15 cellular contexts compared by ENCODE assay signal in genomic region chr11:16194566-16194965, GRCh38.
A peak's percentile ranks its signal among the peaks of the same experiment; 100 is the strongest.
DNase-seq lines count a peak whose midpoint lies in the region; ATAC-seq, FAIRE-seq and TF ChIP-seq lines count a peak whose summit lies in the region.
"Had no signal": no experiment of that assay in that cellular context is flagged by ENCODE, and none has a peak within 500 bp of the region (broad histone marks: within the 10 kb centered on the region; RNA-seq: fewer than 3 reads in every experiment).

No MANE protein-coding gene starts in this region.

- no peaks in the 10 kb centered on the region for H3K79me2 ChIP-seq in K562 (ENCODE audit: control insufficient read depth, insufficient read depth, low read length)

- TF ChIP-seq CTCF in HEK293 (tag by site-specific recombination; IDR thresholded peaks at IDR 0.05) (no peak), K562 (IDR thresholded peaks at IDR 0.05 in 2 of 3, conservative IDR thresholded peaks at IDR 0.05 in 1 of 3; ENCODE audit: insufficient read depth in 2 of 3, low read depth in 1 of 3, low read length in 3 of 3) (no peak), progenitor cell of endocrine pancreas (IDR thresholded peaks at IDR 0.05; ENCODE audit: unreplicated experiment) (no peak), A673 (conservative IDR thresholded peaks at IDR 0.05; ENCODE audit: low read depth, low read length) (no peak)

- 52% methylated on average over 2 of the region's 2 CpGs for WGBS in K562 (ENCODE audit: insufficient coverage, low coverage, missing lambda C conversion rate)
- 9% methylated on average over 2 of the region's 2 CpGs for WGBS in right cardiac atrium

- CTCF ChIA-PET in HEK293 (lab: Yijun Ruan, JAX) (interaction anchor here (1.0 kb wide), 1 partner anchor 413 kb away, joined by 4 read pairs; no protein-coding TSS in a partner anchor), K562 (lab: Yijun Ruan, JAX; ENCODE audit: low intra/inter-chr PET ratio) (no interaction called here), A673 (lab: Charles Lee) (no interaction called here)

- no peak for FAIRE-seq in K562 (lab: Jason Lieb, UNC)
- FAIRE-seq: D721Med, TTC549 had no signal

- H3K27ac ChIP-seq in HEK293 (ENCODE audit: extremely low read depth, low read depth, low read length) (no peak overlapping the region), K562 (ENCODE audit: extremely low read depth, low read depth, low read length) (no peak overlapping the region), right cardiac atrium (ENCODE audit: low read length) (no peak overlapping the region), A673 (ENCODE audit: low read depth, low read length, poor library complexity, severe bottlenecking) (no peak overlapping the region)

- peak overlapping the region; percentile 67 for H3K27ac Mint-ChIP-seq in progenitor cell of endocrine pancreas
- H3K27ac Mint-ChIP-seq in natural killer cell treated with Interleukin-12 subunit alpha and Interleukin-12 subunit beta and Interleukin-15 and Interleukin-18, amount 100 ng/mL, for 72 hours: no peak overlapping the region

- no peaks in the 10 kb centered on the region for H3K9me1 ChIP-seq in K562 (ENCODE audit: control insufficient read depth, insufficient read depth, low read length)

- H3K27me3 ChIP-seq in K562 (ENCODE audit: control insufficient read depth in 2 of 2, insufficient read depth in 2 of 2, low read length in 2 of 2): no peaks in the 10 kb centered on the region
- no peaks in the 10 kb centered on the region for H3K27me3 ChIP-seq in right cardiac atrium (ENCODE audit: control insufficient read depth, insufficient read depth)
- H3K27me3 ChIP-seq in A673 (replicated peaks; ENCODE audit: insufficient read depth, low read depth, low read length, poor library complexity): no peaks in the 10 kb centered on the region

- BruUV-seq in K562 (replicated peaks; lab: Mats Ljungman, UMichigan) (no TSS peak), A673 (replicated peaks; lab: Mats Ljungman, UMichigan) (no TSS peak)

- peaks cover 5% of the 10 kb centered on the region for H3K27me3 Mint-ChIP-seq in progenitor cell of endocrine pancreas
- no peaks in the 10 kb centered on the region for H3K27me3 Mint-ChIP-seq in natural killer cell treated with Interleukin-12 subunit alpha and Interleukin-12 subunit beta and Interleukin-15 and Interleukin-18, amount 100 ng/mL, for 72 hours

- peaks cover 37% of the 10 kb centered on the region for H3K4me1 Mint-ChIP-seq in progenitor cell of endocrine pancreas (ENCODE audit: low read depth)
- H3K4me1 Mint-ChIP-seq in natural killer cell treated with Interleukin-12 subunit alpha and Interleukin-12 subunit beta and Interleukin-15 and Interleukin-18, amount 100 ng/mL, for 72 hours (ENCODE audit: low read depth in 2 of 2): no peaks in the 10 kb centered on the region

- no peak overlapping the region for H3K4me3 ChIP-seq in HEK293 (ENCODE audit: low read depth, low read length)
- no peak overlapping the region for H3K4me3 ChIP-seq in K562
- no peak overlapping the region for H3K4me3 ChIP-seq in right cardiac atrium (ENCODE audit: low read length)
- H3K4me3 ChIP-seq in A673 (ENCODE audit: low read depth, low read length, poor library complexity, severe bottlenecking): no peak overlapping the region

- intact Hi-C loops in K562 (cut with micrococcal nuclease): loop anchor here (5.0 to 10.0 kb wide), 3 partner anchors 83 to 250 kb away; partner anchors contain the start of gene SOX6
- intact Hi-C loops in right cardiac atrium (cut with DNase I): no loop called here
- intact Hi-C loops in A673 (cut with micrococcal nuclease; ENCODE audit: unreplicated experiment): no loop called here

- no peaks in the 10 kb centered on the region for H3K9me3 Mint-ChIP-seq in progenitor cell of endocrine pancreas (ENCODE audit: low read depth)
- peaks cover 8% of the 10 kb centered on the region for H3K9me3 Mint-ChIP-seq in natural killer cell treated with Interleukin-12 subunit alpha and Interleukin-12 subunit beta and Interleukin-15 and Interleukin-18, amount 100 ng/mL, for 72 hours

- TF ChIP-seq EP300 in K562 (IDR thresholded peaks at IDR 0.05; ENCODE audit: low read length): no peak

- no peak for TF ChIP-seq POLR2A in K562 (conservative IDR thresholded peaks at IDR 0.05)

- H3K36me3 Mint-ChIP-seq in progenitor cell of endocrine pancreas (ENCODE audit: insufficient read depth): peaks cover 2% of the 10 kb centered on the region
- H3K36me3 Mint-ChIP-seq in natural killer cell treated with Interleukin-12 subunit alpha and Interleukin-12 subunit beta and Interleukin-15 and Interleukin-18, amount 100 ng/mL, for 72 hours: no peaks in the 10 kb centered on the region

- no peak overlapping the region for H3K4me2 ChIP-seq in K562 (ENCODE audit: insufficient read depth, low read length)

- H3K9ac ChIP-seq in K562 (ENCODE audit: insufficient read depth in 1 of 2, low read depth in 2 of 2, low read length in 2 of 2): no peak overlapping the region

- H3K9me3 ChIP-seq in HEK293 (ENCODE audit: control insufficient read depth, insufficient read depth, low read depth, low read length) (no peaks in the 10 kb centered on the region), K562 (replicated peaks; ENCODE audit: control insufficient read depth, insufficient read depth, low read depth, low read length) (no peaks in the 10 kb centered on the region), right cardiac atrium (ENCODE audit: control insufficient read depth, low read length) (no peaks in the 10 kb centered on the region), A673 (ENCODE audit: low read depth, low read length, poor library complexity, severe bottlenecking) (no peaks in the 10 kb centered on the region)

- no peak overlapping the region for H3K4me3 Mint-ChIP-seq in progenitor cell of endocrine pancreas (ENCODE audit: low read depth)
- H3K4me3 Mint-ChIP-seq in natural killer cell treated with Interleukin-12 subunit alpha and Interleukin-12 subunit beta and Interleukin-15 and Interleukin-18, amount 100 ng/mL, for 72 hours: no peak overlapping the region

- POLR2A ChIA-PET in HEK293 (lab: Yijun Ruan, JAX): no interaction called here
- POLR2A ChIA-PET in K562 (lab: Yijun Ruan, JAX): interaction anchor here (1.8 kb wide), 1 partner anchor 10 kb away, joined by 9 read pairs; no protein-coding TSS in a partner anchor
- POLR2A ChIA-PET in A673 (lab: Charles Lee; ENCODE audit: low non-redundant PET): no interaction called here

- H3K36me3 ChIP-seq in HEK293 (ENCODE audit: control insufficient read depth in 2 of 2, insufficient read depth in 1 of 2, low read length in 2 of 2): no peaks in the 10 kb centered on the region
- no peaks in the 10 kb centered on the region for H3K36me3 ChIP-seq in K562 (ENCODE audit: control insufficient read depth, insufficient read depth, low read length)
- H3K36me3 ChIP-seq in A673 (ENCODE audit: insufficient read depth, low read length, poor library complexity, severe bottlenecking): no peaks in the 10 kb centered on the region

- ATAC-seq in K562 (no peak; the same call in 2 of the 3 replicates), right cardiac atrium (peak; percentile 88 to 89), GM21381 (IDR thresholded peaks at IDR 0.05; ENCODE audit: unreplicated experiment) (no peak)
- no peak for ATAC-seq in natural killer cell treated with Interleukin-12 subunit alpha and Interleukin-12 subunit beta and Interleukin-15 and Interleukin-18, amount 100 ng/mL, for 72 hours

- no peak for TF ChIP-seq RAD21 in K562 (CRISPR knock-in tag; conservative IDR thresholded peaks at IDR 0.05 in 1 of 2, IDR thresholded peaks at IDR 0.05 in 1 of 2)

- peaks cover 4% of the 10 kb centered on the region; the same call in 1 of the 2 replicates for H3K4me1 ChIP-seq in HEK293 (ENCODE audit: control insufficient read depth, insufficient read depth, low read length)
- peaks cover 3 to 15% of the 10 kb centered on the region in 2 experiments; a peak in 4 of 5 replicates for H3K4me1 ChIP-seq in K562 (replicated peaks in 1 of 2; ENCODE audit: control insufficient read depth in 2 of 2, insufficient read depth in 2 of 2, low read length in 2 of 2)
- peaks cover 6% of the 10 kb centered on the region for H3K4me1 ChIP-seq in right cardiac atrium (ENCODE audit: control insufficient read depth, insufficient read depth, low read length)
- peaks cover 23% of the 10 kb centered on the region for H3K4me1 ChIP-seq in A673 (ENCODE audit: insufficient read depth, low read length, poor library complexity, severe bottlenecking)

- in situ Hi-C loops in K562 (cut with MboI): loop anchor here (5.0 kb wide), 1 partner anchor 413 kb away; no protein-coding TSS in a partner anchor

- H2AFZ ChIP-seq in K562 (ENCODE audit: low read depth, low read length): peak overlapping the region; percentile 30; the same call in 1 of the 2 replicates

- DNase-seq in K562 (ENCODE audit: extremely low read depth in 1 of 4, low spot score in 3 of 4) (no peak), right cardiac atrium (peak in 2 of 3 donors; percentile 46 to 51), progenitor cell of endocrine pancreas (ENCODE audit: low spot score, unreplicated experiment) (no peak), A673 (ENCODE audit: low spot score) (no peak)
- DNase-seq in activated naive CD4-positive, alpha-beta T cell treated with Interleukin-2 at 50 U/mL for 16 hours: no peak
- no peak for DNase-seq in natural killer cell treated with Interleukin-12 subunit alpha and Interleukin-12 subunit beta and Interleukin-15 and Interleukin-18, amount 100 ng/mL, for 72 hours (ENCODE audit: low spot score)
- DNase-seq: activated CD4-positive, alpha-beta T cell treated with anti-CD3 and anti-CD28 coated beads, Interleukin-2, amount 50 U/mL, for 48 hours; AML-193; KBM-7; NCI-H1092 treated with DMSO at 0.1 percent for 48 hours; NCI-H345 had no signal

- no peaks in the 10 kb centered on the region for H4K20me1 ChIP-seq in K562 (replicated peaks; ENCODE audit: control insufficient read depth, insufficient read depth, low read length)

TF ChIP-seq in HEK293, 187 proteins besides CTCF, POLR2A, EP300 and RAD21 (continues in another document):
- TF ChIP-seq ZNF777 (tag by site-specific recombination; IDR thresholded peaks at IDR 0.05; ENCODE audit: borderline replicate concordance): no peak
- TF ChIP-seq BCL11B (tag by site-specific recombination; IDR thresholded peaks at IDR 0.05; ENCODE audit: low read depth): no peak
- TF ChIP-seq ZBTB17 (tag by site-specific recombination; IDR thresholded peaks at IDR 0.05): 0 out of 2 replicates have a peak, but pooled peaks have one; percentile 14
- no peak for TF ChIP-seq ZNF202 (tag by site-specific recombination; IDR thresholded peaks at IDR 0.05; ENCODE audit: borderline replicate concordance)

TF ChIP-seq in K562, 482 proteins besides CTCF, POLR2A, EP300 and RAD21 (continues in another document):
- TF ChIP-seq RFX1 (IDR thresholded peaks at IDR 0.05): no peak
- no peak for TF ChIP-seq ZNF224 (CRISPR knock-in tag; IDR thresholded peaks at IDR 0.05)
- no peak for TF ChIP-seq ARNT (IDR thresholded peaks at IDR 0.05)
- no peak for TF ChIP-seq ZNF778 (CRISPR knock-in tag; IDR thresholded peaks at IDR 0.05)
- TF ChIP-seq PML (IDR thresholded peaks at IDR 0.05; ENCODE audit: low read length): no peak
- TF ChIP-seq SIN3A (IDR thresholded peaks at IDR 0.05; ENCODE audit: borderline replicate concordance in 2 of 2, control insufficient read depth in 1 of 2, low read depth in 2 of 2, low read length in 2 of 2): no peak

Comparison
In these comparisons a context has a peak if more than half of its experiments do, and no peak if none do; other contexts are left out.
1. ATAC-seq: peak in right cardiac atrium (2 of 2); none in K562 (single experiment), GM21381 (single experiment) and natural killer cell treated with Interleukin-12 subunit alpha and Interleukin-12 subunit beta and Interleukin-15 and Interleukin-18, amount 100 ng/mL, for 72 hours (0 of 2).
2. DNase-seq: peak in right cardiac atrium (2 of 3); none in K562 (0 of 4), progenitor cell of endocrine pancreas (single experiment), activated naive CD4-positive, alpha-beta T cell treated with Interleukin-2 at 50 U/mL for 16 hours (single experiment), natural killer cell treated with Interleukin-12 subunit alpha and Interleukin-12 subunit beta and Interleukin-15 and Interleukin-18, amount 100 ng/mL, for 72 hours (single experiment) and A673 (single experiment).
3. Of the 44 proteins assayed by ChIP-seq in both K562 and HEK293: peak only in K562: none; only in HEK293: ZBTB17; in both: none; in neither: 43.